1 cellular context compared by ENCODE assay signal in the genomic region with DNA sequence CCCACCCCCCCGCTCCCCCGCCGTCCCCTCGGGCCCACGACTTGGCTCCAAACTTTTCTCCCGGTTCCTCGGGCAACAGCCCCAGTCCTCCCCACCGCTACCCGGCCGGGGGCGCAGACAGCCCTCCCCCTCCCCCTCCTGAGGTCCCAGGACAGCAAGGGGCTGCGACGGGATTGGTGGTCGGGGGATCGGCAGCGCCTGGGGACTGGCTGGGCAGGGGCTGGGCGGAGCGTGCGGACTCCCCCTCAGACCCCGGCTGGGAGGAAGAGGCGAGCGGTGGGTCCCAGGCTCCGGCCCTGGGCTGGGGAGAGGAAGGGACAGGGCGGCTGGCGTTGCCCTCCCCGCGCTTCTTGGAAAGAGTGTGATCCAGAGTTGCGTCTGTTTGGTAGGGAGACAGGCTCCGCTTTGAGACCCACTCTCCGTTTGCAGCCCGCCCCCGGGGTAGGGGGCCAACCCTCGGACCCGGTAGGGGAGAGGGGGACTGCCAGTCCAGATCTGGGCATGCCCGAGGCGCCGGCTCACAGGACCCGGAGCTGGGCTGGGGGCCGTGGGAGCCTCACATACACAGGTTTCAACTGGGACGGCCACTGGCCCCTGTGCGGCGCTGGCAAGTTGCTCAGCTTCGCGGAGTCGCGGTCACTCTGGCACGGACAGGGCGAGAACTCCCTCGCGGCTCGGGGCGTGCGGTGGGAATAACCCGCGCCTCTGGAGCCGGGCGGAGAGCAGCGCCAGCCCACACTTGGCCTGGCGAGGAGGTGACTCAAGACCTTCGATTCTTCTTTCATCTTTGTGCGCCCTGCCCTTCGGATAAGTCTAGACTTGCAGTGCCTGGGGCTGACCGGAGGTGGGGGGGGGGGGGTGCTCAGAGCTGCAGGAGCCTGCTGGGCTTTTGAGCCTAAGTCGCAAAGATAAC.
TF ChIP-seq lines count a peak whose summit lies in the region.

No MANE protein-coding gene starts in this region.

TF ChIP-seq in HepG2, 621 proteins besides CTCF, POLR2A, EP300 and RAD21 (continued from another document and continues in another):
- TF ChIP-seq, protein P1, sequence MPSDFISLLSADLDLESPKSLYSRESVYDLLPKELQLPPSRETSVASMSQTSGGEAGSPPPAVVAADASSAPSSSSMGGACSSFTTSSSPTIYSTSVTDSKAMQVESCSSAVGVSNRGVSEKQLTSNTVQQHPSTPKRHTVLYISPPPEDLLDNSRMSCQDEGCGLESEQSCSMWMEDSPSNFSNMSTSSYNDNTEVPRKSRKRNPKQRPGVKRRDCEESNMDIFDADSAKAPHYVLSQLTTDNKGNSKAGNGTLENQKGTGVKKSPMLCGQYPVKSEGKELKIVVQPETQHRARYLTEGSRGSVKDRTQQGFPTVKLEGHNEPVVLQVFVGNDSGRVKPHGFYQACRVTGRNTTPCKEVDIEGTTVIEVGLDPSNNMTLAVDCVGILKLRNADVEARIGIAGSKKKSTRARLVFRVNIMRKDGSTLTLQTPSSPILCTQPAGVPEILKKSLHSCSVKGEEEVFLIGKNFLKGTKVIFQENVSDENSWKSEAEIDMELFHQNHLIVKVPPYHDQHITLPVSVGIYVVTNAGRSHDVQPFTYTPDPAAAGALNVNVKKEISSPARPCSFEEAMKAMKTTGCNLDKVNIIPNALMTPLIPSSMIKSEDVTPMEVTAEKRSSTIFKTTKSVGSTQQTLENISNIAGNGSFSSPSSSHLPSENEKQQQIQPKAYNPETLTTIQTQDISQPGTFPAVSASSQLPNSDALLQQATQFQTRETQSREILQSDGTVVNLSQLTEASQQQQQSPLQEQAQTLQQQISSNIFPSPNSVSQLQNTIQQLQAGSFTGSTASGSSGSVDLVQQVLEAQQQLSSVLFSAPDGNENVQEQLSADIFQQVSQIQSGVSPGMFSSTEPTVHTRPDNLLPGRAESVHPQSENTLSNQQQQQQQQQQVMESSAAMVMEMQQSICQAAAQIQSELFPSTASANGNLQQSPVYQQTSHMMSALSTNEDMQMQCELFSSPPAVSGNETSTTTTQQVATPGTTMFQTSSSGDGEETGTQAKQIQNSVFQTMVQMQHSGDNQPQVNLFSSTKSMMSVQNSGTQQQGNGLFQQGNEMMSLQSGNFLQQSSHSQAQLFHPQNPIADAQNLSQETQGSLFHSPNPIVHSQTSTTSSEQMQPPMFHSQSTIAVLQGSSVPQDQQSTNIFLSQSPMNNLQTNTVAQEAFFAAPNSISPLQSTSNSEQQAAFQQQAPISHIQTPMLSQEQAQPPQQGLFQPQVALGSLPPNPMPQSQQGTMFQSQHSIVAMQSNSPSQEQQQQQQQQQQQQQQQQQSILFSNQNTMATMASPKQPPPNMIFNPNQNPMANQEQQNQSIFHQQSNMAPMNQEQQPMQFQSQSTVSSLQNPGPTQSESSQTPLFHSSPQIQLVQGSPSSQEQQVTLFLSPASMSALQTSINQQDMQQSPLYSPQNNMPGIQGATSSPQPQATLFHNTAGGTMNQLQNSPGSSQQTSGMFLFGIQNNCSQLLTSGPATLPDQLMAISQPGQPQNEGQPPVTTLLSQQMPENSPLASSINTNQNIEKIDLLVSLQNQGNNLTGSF (CRISPR knock-in tag; IDR thresholded peaks at IDR 0.05): peak; percentile 65; the same call in 1 of the 2 replicates
- TF ChIP-seq, protein P2, sequence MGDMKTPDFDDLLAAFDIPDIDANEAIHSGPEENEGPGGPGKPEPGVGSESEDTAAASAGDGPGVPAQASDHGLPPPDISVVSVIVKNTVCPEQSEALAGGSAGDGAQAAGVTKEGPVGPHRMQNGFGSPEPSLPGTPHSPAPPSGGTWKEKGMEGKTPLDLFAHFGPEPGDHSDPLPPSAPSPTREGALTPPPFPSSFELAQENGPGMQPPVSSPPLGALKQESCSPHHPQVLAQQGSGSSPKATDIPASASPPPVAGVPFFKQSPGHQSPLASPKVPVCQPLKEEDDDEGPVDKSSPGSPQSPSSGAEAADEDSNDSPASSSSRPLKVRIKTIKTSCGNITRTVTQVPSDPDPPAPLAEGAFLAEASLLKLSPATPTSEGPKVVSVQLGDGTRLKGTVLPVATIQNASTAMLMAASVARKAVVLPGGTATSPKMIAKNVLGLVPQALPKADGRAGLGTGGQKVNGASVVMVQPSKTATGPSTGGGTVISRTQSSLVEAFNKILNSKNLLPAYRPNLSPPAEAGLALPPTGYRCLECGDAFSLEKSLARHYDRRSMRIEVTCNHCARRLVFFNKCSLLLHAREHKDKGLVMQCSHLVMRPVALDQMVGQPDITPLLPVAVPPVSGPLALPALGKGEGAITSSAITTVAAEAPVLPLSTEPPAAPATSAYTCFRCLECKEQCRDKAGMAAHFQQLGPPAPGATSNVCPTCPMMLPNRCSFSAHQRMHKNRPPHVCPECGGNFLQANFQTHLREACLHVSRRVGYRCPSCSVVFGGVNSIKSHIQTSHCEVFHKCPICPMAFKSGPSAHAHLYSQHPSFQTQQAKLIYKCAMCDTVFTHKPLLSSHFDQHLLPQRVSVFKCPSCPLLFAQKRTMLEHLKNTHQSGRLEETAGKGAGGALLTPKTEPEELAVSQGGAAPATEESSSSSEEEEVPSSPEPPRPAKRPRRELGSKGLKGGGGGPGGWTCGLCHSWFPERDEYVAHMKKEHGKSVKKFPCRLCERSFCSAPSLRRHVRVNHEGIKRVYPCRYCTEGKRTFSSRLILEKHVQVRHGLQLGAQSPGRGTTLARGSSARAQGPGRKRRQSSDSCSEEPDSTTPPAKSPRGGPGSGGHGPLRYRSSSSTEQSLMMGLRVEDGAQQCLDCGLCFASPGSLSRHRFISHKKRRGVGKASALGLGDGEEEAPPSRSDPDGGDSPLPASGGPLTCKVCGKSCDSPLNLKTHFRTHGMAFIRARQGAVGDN (CRISPR knock-in tag; IDR thresholded peaks at IDR 0.05): peak; percentile 66
- TF ChIP-seq ZNF225 (CRISPR knock-in tag; IDR thresholded peaks at IDR 0.05) (no peak), RXRA (CRISPR knock-in tag; IDR thresholded peaks at IDR 0.05) (peak; percentile 40; the same call in 1 of the 2 replicates), ZNF674 (CRISPR knock-in tag; IDR thresholded peaks at IDR 0.05; ENCODE audit: low read depth) (no peak), ZNF605 (CRISPR knock-in tag; IDR thresholded peaks at IDR 0.05) (no peak), ZNF670 (CRISPR knock-in tag; IDR thresholded peaks at IDR 0.05; ENCODE audit: borderline replicate concordance) (peak; percentile 79), ZNF589 (CRISPR knock-in tag; conservative IDR thresholded peaks at IDR 0.05) (no peak), YY1 (IDR thresholded peaks at IDR 0.05; ENCODE audit: insufficient read depth, insufficient replicate concordance, low read depth, low read length) (no peak), ZNF101 (CRISPR knock-in tag; IDR thresholded peaks at IDR 0.05; ENCODE audit: borderline replicate concordance, low read depth) (0 out of 2 replicates have a peak, but pooled peaks have one; percentile 60), DNMT3B (CRISPR knock-in tag; conservative IDR thresholded peaks at IDR 0.05) (peak; percentile 52; the same call in 1 of the 2 replicates), SALL2 (CRISPR knock-in tag; IDR thresholded peaks at IDR 0.05) (peak; percentile 13; the same call in 1 of the 2 replicates), TAF1 (CRISPR knock-in tag; IDR thresholded peaks at IDR 0.05) (peak; percentile 84), ZNF678 (CRISPR knock-in tag; IDR thresholded peaks at IDR 0.05) (0 out of 2 replicates have a peak, but pooled peaks have one; percentile 83), DNMT1 (CRISPR knock-in tag; IDR thresholded peaks at IDR 0.05) (0 out of 2 replicates have a peak, but pooled peaks have one; percentile 51), ARNT2 (CRISPR knock-in tag; IDR thresholded peaks at IDR 0.05; ENCODE audit: low read depth) (0 out of 2 replicates have a peak, but pooled peaks have one; percentile 4), SNAPC2 (CRISPR knock-in tag; IDR thresholded peaks at IDR 0.05) (no peak; the same call in 1 of the 2 replicates), LCORL (IDR thresholded peaks at IDR 0.05) (no peak), LCORL (CRISPR knock-in tag; IDR thresholded peaks at IDR 0.05) (peak; percentile 52; the same call in 1 of the 2 replicates), ELF3 (CRISPR knock-in tag; IDR thresholded peaks at IDR 0.05) (peak; percentile 28; the same call in 1 of the 2 replicates), GATAD1 (CRISPR knock-in tag; IDR thresholded peaks at IDR 0.05) (no peak), ZNF292 (CRISPR knock-in tag; IDR thresholded peaks at IDR 0.05; ENCODE audit: borderline replicate concordance, low read depth) (peak; percentile 20; the same call in 1 of the 2 replicates), CREM (IDR thresholded peaks at IDR 0.05) (no peak), CREM (CRISPR knock-in tag; IDR thresholded peaks at IDR 0.05) (no peak), ZNF614 (CRISPR knock-in tag; IDR thresholded peaks at IDR 0.05; ENCODE audit: borderline replicate concordance) (no peak), RORA (CRISPR knock-in tag; IDR thresholded peaks at IDR 0.05) (no peak), HNRNPH1 (optimal IDR thresholded peaks at IDR 0.05; ENCODE audit: low read depth, low read length) (no peak), KDM5B (CRISPR knock-in tag; IDR thresholded peaks at IDR 0.05; ENCODE audit: borderline replicate concordance) (0 out of 2 replicates have a peak, but pooled peaks have one; percentile 1), KLF13 (CRISPR knock-in tag; IDR thresholded peaks at IDR 0.05) (no peak), TBP (CRISPR knock-in tag; IDR thresholded peaks at IDR 0.05) (0 out of 2 replicates have a peak, but pooled peaks have one; percentile 34), ZSCAN29 (CRISPR knock-in tag; conservative IDR thresholded peaks at IDR 0.05) (no peak), ZNF652 (CRISPR knock-in tag; IDR thresholded peaks at IDR 0.05; ENCODE audit: borderline replicate concordance, low read depth) (no peak)
- TF ChIP-seq, protein P3, sequence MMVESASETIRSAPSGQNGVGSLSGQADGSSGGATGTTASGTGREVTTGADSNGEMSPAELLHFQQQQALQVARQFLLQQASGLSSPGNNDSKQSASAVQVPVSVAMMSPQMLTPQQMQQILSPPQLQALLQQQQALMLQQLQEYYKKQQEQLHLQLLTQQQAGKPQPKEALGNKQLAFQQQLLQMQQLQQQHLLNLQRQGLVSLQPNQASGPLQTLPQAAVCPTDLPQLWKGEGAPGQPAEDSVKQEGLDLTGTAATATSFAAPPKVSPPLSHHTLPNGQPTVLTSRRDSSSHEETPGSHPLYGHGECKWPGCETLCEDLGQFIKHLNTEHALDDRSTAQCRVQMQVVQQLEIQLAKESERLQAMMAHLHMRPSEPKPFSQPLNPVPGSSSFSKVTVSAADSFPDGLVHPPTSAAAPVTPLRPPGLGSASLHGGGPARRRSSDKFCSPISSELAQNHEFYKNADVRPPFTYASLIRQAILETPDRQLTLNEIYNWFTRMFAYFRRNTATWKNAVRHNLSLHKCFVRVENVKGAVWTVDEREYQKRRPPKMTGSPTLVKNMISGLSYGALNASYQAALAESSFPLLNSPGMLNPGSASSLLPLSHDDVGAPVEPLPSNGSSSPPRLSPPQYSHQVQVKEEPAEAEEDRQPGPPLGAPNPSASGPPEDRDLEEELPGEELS (CRISPR knock-in tag; IDR thresholded peaks at IDR 0.05): 0 out of 2 replicates have a peak, but pooled peaks have one; percentile 27
- TF ChIP-seq, protein P4, sequence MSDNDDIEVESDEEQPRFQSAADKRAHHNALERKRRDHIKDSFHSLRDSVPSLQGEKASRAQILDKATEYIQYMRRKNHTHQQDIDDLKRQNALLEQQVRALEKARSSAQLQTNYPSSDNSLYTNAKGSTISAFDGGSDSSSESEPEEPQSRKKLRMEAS (IDR thresholded peaks at IDR 0.05): 0 out of 2 replicates have a peak, but pooled peaks have one; percentile 12
- TF ChIP-seq, protein P5, sequence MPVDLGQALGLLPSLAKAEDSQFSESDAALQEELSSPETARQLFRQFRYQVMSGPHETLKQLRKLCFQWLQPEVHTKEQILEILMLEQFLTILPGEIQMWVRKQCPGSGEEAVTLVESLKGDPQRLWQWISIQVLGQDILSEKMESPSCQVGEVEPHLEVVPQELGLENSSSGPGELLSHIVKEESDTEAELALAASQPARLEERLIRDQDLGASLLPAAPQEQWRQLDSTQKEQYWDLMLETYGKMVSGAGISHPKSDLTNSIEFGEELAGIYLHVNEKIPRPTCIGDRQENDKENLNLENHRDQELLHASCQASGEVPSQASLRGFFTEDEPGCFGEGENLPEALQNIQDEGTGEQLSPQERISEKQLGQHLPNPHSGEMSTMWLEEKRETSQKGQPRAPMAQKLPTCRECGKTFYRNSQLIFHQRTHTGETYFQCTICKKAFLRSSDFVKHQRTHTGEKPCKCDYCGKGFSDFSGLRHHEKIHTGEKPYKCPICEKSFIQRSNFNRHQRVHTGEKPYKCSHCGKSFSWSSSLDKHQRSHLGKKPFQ (CRISPR knock-in tag; IDR thresholded peaks at IDR 0.05; ENCODE audit: insufficient replicate concordance): no peak
- TF ChIP-seq, protein P6, sequence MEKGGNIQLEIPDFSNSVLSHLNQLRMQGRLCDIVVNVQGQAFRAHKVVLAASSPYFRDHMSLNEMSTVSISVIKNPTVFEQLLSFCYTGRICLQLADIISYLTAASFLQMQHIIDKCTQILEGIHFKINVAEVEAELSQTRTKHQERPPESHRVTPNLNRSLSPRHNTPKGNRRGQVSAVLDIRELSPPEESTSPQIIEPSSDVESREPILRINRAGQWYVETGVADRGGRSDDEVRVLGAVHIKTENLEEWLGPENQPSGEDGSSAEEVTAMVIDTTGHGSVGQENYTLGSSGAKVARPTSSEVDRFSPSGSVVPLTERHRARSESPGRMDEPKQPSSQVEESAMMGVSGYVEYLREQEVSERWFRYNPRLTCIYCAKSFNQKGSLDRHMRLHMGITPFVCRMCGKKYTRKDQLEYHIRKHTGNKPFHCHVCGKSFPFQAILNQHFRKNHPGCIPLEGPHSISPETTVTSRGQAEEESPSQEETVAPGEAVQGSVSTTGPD (CRISPR knock-in tag; IDR thresholded peaks at IDR 0.05): no peak
- TF ChIP-seq, protein P7, sequence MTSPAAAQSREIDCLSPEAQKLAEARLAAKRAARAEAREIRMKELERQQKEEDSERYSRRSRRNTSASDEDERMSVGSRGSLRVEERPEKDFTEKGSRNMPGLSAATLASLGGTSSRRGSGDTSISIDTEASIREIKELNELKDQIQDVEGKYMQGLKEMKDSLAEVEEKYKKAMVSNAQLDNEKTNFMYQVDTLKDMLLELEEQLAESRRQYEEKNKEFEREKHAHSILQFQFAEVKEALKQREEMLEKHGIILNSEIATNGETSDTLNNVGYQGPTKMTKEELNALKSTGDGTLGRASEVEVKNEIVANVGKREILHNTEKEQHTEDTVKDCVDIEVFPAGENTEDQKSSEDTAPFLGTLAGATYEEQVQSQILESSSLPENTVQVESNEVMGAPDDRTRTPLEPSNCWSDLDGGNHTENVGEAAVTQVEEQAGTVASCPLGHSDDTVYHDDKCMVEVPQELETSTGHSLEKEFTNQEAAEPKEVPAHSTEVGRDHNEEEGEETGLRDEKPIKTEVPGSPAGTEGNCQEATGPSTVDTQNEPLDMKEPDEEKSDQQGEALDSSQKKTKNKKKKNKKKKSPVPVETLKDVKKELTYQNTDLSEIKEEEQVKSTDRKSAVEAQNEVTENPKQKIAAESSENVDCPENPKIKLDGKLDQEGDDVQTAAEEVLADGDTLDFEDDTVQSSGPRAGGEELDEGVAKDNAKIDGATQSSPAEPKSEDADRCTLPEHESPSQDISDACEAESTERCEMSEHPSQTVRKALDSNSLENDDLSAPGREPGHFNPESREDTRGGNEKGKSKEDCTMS (CRISPR knock-in tag; conservative IDR thresholded peaks at IDR 0.05): no peak
- TF ChIP-seq, protein P8, sequence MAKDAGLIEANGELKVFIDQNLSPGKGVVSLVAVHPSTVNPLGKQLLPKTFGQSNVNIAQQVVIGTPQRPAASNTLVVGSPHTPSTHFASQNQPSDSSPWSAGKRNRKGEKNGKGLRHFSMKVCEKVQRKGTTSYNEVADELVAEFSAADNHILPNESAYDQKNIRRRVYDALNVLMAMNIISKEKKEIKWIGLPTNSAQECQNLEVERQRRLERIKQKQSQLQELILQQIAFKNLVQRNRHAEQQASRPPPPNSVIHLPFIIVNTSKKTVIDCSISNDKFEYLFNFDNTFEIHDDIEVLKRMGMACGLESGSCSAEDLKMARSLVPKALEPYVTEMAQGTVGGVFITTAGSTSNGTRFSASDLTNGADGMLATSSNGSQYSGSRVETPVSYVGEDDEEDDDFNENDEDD (CRISPR knock-in tag; IDR thresholded peaks at IDR 0.05; ENCODE audit: borderline replicate concordance): no peak
